ENCODE assay signal across 38 cellular contexts in the genomic region with DNA sequence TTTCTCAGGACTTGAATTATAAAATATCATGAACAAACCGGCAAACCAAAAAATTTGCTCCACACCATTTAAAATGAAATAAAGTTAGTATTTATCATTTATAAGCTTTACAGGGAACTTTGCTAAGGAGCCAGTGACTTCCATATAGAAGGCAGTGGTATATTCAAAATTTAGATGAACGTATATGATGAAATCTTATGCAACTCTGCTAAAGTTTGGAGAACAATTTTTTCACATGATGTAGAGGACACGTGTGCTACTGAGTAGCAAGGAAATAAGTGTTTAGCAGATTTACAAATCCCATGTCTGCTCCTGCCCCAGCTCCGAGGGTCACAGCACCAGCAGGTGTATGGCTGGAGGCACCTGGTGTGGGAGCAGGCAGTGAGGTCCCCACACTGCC.
"Had no signal": no experiment of that assay in that cellular context is flagged by ENCODE, and none has a peak within 500 bp of the region (broad histone marks: within the 10 kb centered on the region; RNA-seq: fewer than 3 reads in every experiment).

No MANE protein-coding gene starts in this region.

- H3K27me3 Mint-ChIP-seq: activated CD8-positive, alpha-beta T cell treated with anti-CD3 and anti-CD28 coated beads for 36 hours; activated naive CD8-positive, alpha-beta T cell treated with anti-CD3 and anti-CD28 coated beads for 36 hours; activated T-helper 17 cell treated with anti-CD3 and anti-CD28 coated beads, Interleukin-2, amount 50 U/mL, for 72 hours; brain; T-cell had no signal

- H3K4me1 ChIP-seq: adrenal gland, ascending aorta had no signal

- H3K9me3 Mint-ChIP-seq: activated B cell treated with CpG ODN at 0.5 μM for 24 hours; activated CD4-positive, alpha-beta memory T cell treated with anti-CD3 and anti-CD28 coated beads for 36 hours; activated CD4-positive, alpha-beta T cell treated with anti-CD3 and anti-CD28 coated beads, Interleukin-2, amount 10 ng/mL, durations not matched to agents 24 days and 14 days; activated CD8-positive, alpha-beta T cell treated with anti-CD3 and anti-CD28 coated beads for 36 hours; activated naive CD4-positive, alpha-beta T cell treated with anti-CD3 and anti-CD28 coated beads for 36 hours; activated naive CD4-positive, alpha-beta T cell treated with anti-CD3 and anti-CD28 coated beads, Interleukin-2, amount 50 U/mL, for 72 hours; activated naive CD8-positive, alpha-beta T cell treated with anti-CD3 and anti-CD28 coated beads for 36 hours; activated T-cell treated with anti-CD3 and anti-CD28 coated beads, Interleukin-2, amount 50 U/mL, for 4 hours; activated T-helper 1 cell treated with anti-CD3 and anti-CD28 coated beads, Interleukin-12 subunit alpha, Interleukin-12 subunit beta, Interleukin-2, Interleukin-4 antibody, amounts not matched to agents 30 ng/mL and 10 ng/mL and 1 ng/mL, durations not matched to agents 14 hours and 24 hours and 36 hours; activated T-helper 17 cell treated with anti-CD3 and anti-CD28 coated beads, Interleukin-2, amount 50 U/mL, for 72 hours; central memory CD8-positive, alpha-beta T cell; T-cell; T-helper 2 cell treated with Interferon-gamma antibody and Interleukin-4, amounts not matched to agents 5 μg/mL and 100 μg/mL, for 36 hours had no signal

- H3K4me3 ChIP-seq: adrenal gland, ascending aorta, cardiac muscle cell had no signal

- H3K36me3 Mint-ChIP-seq: activated CD4-positive, alpha-beta memory T cell treated with anti-CD3 and anti-CD28 coated beads for 36 hours; activated naive CD4-positive, alpha-beta T cell treated with anti-CD3 and anti-CD28 coated beads, Interleukin-2, amount 50 U/mL, for 72 hours; activated naive CD8-positive, alpha-beta T cell treated with anti-CD3 and anti-CD28 coated beads for 36 hours; brain; T-cell had no signal

- H3K27me3 ChIP-seq: adrenal gland, ascending aorta, cardiac muscle cell had no signal

- H3K27ac ChIP-seq: adrenal gland, ascending aorta, cardiac muscle cell, VCaP had no signal

- H3K4me3 Mint-ChIP-seq: activated B cell treated with CpG ODN at 0.5 μM for 24 hours; activated CD4-positive, alpha-beta memory T cell treated with anti-CD3 and anti-CD28 coated beads for 36 hours; activated CD4-positive, alpha-beta T cell treated with anti-CD3 and anti-CD28 coated beads, Interleukin-2, amount 10 ng/mL, durations not matched to agents 24 days and 14 days; activated CD8-positive, alpha-beta T cell treated with anti-CD3 and anti-CD28 coated beads for 36 hours; activated naive CD4-positive, alpha-beta T cell treated with anti-CD3 and anti-CD28 coated beads for 36 hours; activated naive CD8-positive, alpha-beta T cell treated with anti-CD3 and anti-CD28 coated beads for 36 hours; activated T-cell treated with anti-CD3 and anti-CD28 coated beads, Interleukin-2, amount 50 U/mL, for 4 hours; activated T-cell treated with anti-CD3 and anti-CD28 coated beads, Interleukin-2, amount 50 U/mL, for 72 hours; activated T-helper 1 cell treated with anti-CD3 and anti-CD28 coated beads, Interleukin-12 subunit alpha, Interleukin-12 subunit beta, Interleukin-2, Interleukin-4 antibody, amounts not matched to agents 30 ng/mL and 10 ng/mL and 1 ng/mL, durations not matched to agents 14 hours and 24 hours and 36 hours; activated T-helper 17 cell treated with anti-CD3 and anti-CD28 coated beads, Interleukin-2, amount 50 U/mL, for 72 hours; brain; central memory CD8-positive, alpha-beta T cell; T-cell; T-helper 2 cell treated with Interferon-gamma antibody and Interleukin-4, amounts not matched to agents 5 μg/mL and 100 μg/mL, for 36 hours had no signal

- H3K27ac Mint-ChIP-seq: activated B cell treated with CpG ODN at 0.5 μM for 24 hours; activated CD4-positive, alpha-beta memory T cell treated with anti-CD3 and anti-CD28 coated beads for 36 hours; activated CD4-positive, alpha-beta T cell treated with anti-CD3 and anti-CD28 coated beads, Interleukin-2, amount 10 ng/mL, durations not matched to agents 24 days and 14 days; activated CD8-positive, alpha-beta T cell treated with anti-CD3 and anti-CD28 coated beads for 36 hours; activated naive CD4-positive, alpha-beta T cell treated with anti-CD3 and anti-CD28 coated beads for 36 hours; activated naive CD4-positive, alpha-beta T cell treated with anti-CD3 and anti-CD28 coated beads, Interleukin-2, amount 50 U/mL, for 72 hours; activated naive CD8-positive, alpha-beta T cell treated with anti-CD3 and anti-CD28 coated beads for 36 hours; activated T-cell treated with anti-CD3 and anti-CD28 coated beads, Interleukin-2, amount 50 U/mL, for 72 hours; activated T-helper 1 cell treated with anti-CD3 and anti-CD28 coated beads, Interleukin-12 subunit alpha, Interleukin-12 subunit beta, Interleukin-2, Interleukin-4 antibody, amounts not matched to agents 30 ng/mL and 10 ng/mL and 1 ng/mL, durations not matched to agents 14 hours and 24 hours and 36 hours; activated T-helper 17 cell treated with anti-CD3 and anti-CD28 coated beads, Interleukin-2, amount 50 U/mL, for 72 hours; brain; T-cell; T-helper 2 cell treated with Interferon-gamma antibody and Interleukin-4, amounts not matched to agents 5 μg/mL and 100 μg/mL, for 36 hours had no signal

- H3K4me1 Mint-ChIP-seq: activated CD4-positive, alpha-beta T cell treated with anti-CD3 and anti-CD28 coated beads, Interleukin-2, amount 10 ng/mL, durations not matched to agents 24 days and 14 days; activated naive CD8-positive, alpha-beta T cell treated with anti-CD3 and anti-CD28 coated beads for 36 hours; activated T-helper 17 cell treated with anti-CD3 and anti-CD28 coated beads, Interleukin-2, amount 50 U/mL, for 72 hours; central memory CD8-positive, alpha-beta T cell had no signal

- FAIRE-seq: bronchial epithelial cell, TTC549 had no signal

- H3K9me3 ChIP-seq: adrenal gland, ascending aorta had no signal

- DNase-seq: activated B cell treated with CpG ODN at 0.5 μM for 24 hours; activated CD4-positive, alpha-beta memory T cell treated with anti-CD3 and anti-CD28 coated beads for 36 hours; activated CD4-positive, alpha-beta T cell treated with anti-CD3 and anti-CD28 coated beads for 4 hours; activated CD4-positive, alpha-beta T cell treated with anti-CD3 and anti-CD28 coated beads, Interleukin-2, amount 10 ng/mL, durations not matched to agents 24 days and 14 days; activated CD4-positive, alpha-beta T cell treated with anti-CD3 and anti-CD28 coated beads, Interleukin-2, amount 50 U/mL, for 1 hour; activated CD4-positive, alpha-beta T cell treated with anti-CD3 and anti-CD28 coated beads, Interleukin-2, amount 50 U/mL, for 4 hours; activated CD4-positive, CD25-positive, alpha-beta regulatory T cell treated with anti-CD3 and anti-CD28 coated beads, Interleukin-2, amount 50 U/mL, for 72 hours; activated CD8-positive, alpha-beta memory T cell treated with anti-CD3 and anti-CD28 coated beads, Interleukin-2, amount 50 U/mL, for 4 hours; activated CD8-positive, alpha-beta T cell treated with anti-CD3 and anti-CD28 coated beads for 36 hours; activated effector memory CD4-positive, alpha-beta T cell treated with anti-CD3 and anti-CD28 coated beads, Interleukin-2, amount 50 U/mL, for 16 hours; activated gamma-delta T cell treated with Interleukin-2 at 50 U/mL for 16 hours; activated naive CD4-positive, alpha-beta T cell; activated naive CD4-positive, alpha-beta T cell treated with anti-CD3 and anti-CD28 coated beads for 36 hours; activated naive CD4-positive, alpha-beta T cell treated with anti-CD3 and anti-CD28 coated beads, Interleukin-2, amount 50 U/mL, for 16 hours; activated naive CD8-positive, alpha-beta T cell treated with anti-CD3 and anti-CD28 coated beads for 36 hours; activated T-cell treated with anti-CD3 and anti-CD28 coated beads for 4 hours; activated T-cell treated with anti-CD3 and anti-CD28 coated beads, Interleukin-2, amount 50 U/mL, for 1 hour; activated T-cell treated with anti-CD3 and anti-CD28 coated beads, Interleukin-2, amount 50 U/mL, for 4 hours; activated T-cell treated with anti-CD3 and anti-CD28 coated beads, Interleukin-2, amount 50 U/mL, for 72 hours; adrenal gland; amniotic stem cell; anterior cingulate cortex; caudate nucleus; cerebellar nuclear complex; T-cell; T-helper 2 cell; T-helper 9 cell had no signal

- H3K36me3 ChIP-seq: adrenal gland, ascending aorta, cardiac muscle cell had no signal

- ATAC-seq: activated CD8-positive, alpha-beta T cell treated with anti-CD3 and anti-CD28 coated beads for 36 hours; activated naive CD4-positive, alpha-beta T cell treated with anti-CD3 and anti-CD28 coated beads, Interleukin-2, amount 50 U/mL, for 72 hours; activated T-cell treated with anti-CD3 and anti-CD28 coated beads, Interleukin-2, amount 50 U/mL, for 4 hours; activated T-cell treated with anti-CD3 and anti-CD28 coated beads, Interleukin-2, amount 50 U/mL, for 72 hours; activated T-helper 17 cell treated with anti-CD3 and anti-CD28 coated beads, Interleukin-2, amount 50 U/mL, for 72 hours; T-cell had no signal
